ENCODE assay signal across 8 cellular contexts in the genomic region with DNA sequence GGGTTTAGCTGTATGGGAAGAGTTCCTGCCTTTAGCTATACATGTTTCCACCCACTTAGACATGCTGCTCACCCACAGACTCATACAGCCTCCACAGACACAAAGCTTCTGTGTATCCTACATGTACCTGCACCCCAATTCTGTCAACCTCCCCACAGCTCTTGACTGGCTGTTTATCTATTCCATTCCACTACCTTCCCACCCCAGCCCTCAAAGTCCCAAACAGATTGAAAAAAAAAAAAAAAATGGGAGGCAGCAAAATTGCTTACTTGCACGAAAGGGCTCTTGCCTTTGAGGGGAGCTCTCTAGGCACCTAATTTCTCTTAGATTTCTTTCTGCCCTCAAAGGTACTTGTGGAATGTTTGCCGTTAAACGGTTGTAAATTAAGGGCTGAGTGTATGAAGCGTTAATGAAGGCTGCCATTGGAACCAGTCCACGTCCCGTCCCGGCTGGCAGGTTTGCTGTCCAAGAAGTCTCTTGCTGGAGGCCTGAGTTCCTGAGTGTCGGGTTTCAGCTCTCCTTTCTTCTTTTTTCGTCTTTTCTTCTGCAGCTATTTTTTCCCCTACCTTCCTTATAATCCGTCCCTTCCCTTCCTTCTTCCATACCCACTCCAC. TPM values are rescaled to one million over a fixed set of nuclear protein-coding genes. Genes with fewer than 3 reads are reported as not detected.
DNase-seq lines count a peak whose midpoint lies in the region; ATAC-seq and TF ChIP-seq lines count a peak whose summit lies in the region.

No MANE protein-coding gene starts in this region.

- TF ChIP-seq EP300 in sigmoid colon (IDR thresholded peaks at IDR 0.05): no peak

- intact Hi-C loops in sigmoid colon (cut with DNase I): no loop called here

- H3K4me1 ChIP-seq in RWPE2 (ENCODE audit: insufficient read depth, poor library complexity, severe bottlenecking) (peaks cover 11% of the 10 kb centered on the region), cardiac muscle cell (ENCODE audit: low read depth) (peaks cover 32% of the 10 kb centered on the region), sigmoid colon (peaks cover 0 to 98% (median 90%) of the 10 kb centered on the region in 4 donors)

- no peak for TF ChIP-seq POLR2A in sigmoid colon (IDR thresholded peaks at IDR 0.05)

- peak overlapping the region; percentile 19 for H3K27ac ChIP-seq in RWPE2 (ENCODE audit: poor library complexity, severe bottlenecking)
- H3K27ac ChIP-seq in cardiac muscle cell: peak overlapping the region; percentile 87
- peak overlapping the region; percentile 67 to 83 (median 73) for H3K27ac ChIP-seq in sigmoid colon

- peak; percentile 51 for DNase-seq in GM04503 (ENCODE audit: low read depth)
- DNase-seq in RWPE2 (ENCODE audit: low spot score): no peak
- DNase-seq in cardiac muscle cell (ENCODE audit: low read depth in 1 of 2, low spot score in 1 of 2): peak; percentile 71 to 82
- DNase-seq in sigmoid colon: peak; percentile 79
- DNase-seq in OCI-M1 (lab: John Stamatoyannopoulos, UW): no peak
- DNase-seq in GM20000 (ENCODE audit: low spot score): no peak
- DNase-seq in stimulated activated CD4-positive, alpha-beta T cell treated with anti-CD3 and anti-CD28 coated beads, Interleukin-4, amount 100 ng/mL, for 4 hours: no peak

- TF ChIP-seq CTCF in RWPE2 (IDR thresholded peaks at IDR 0.05; ENCODE audit: poor library complexity, severe bottlenecking) (no peak), cardiac muscle cell (IDR thresholded peaks at IDR 0.05; ENCODE audit: low read depth, low read length) (peak; percentile 16), sigmoid colon (IDR thresholded peaks at IDR 0.05) (no peak), GM20000 (IDR thresholded peaks at IDR 0.05; ENCODE audit: extremely low read depth, missing control alignments) (no peak)

- H3K36me3 ChIP-seq in RWPE2 (ENCODE audit: low read depth): no peaks in the 10 kb centered on the region
- peaks cover 2% of the 10 kb centered on the region for H3K36me3 ChIP-seq in cardiac muscle cell
- peaks cover 0 to 4% (median 0%) of the 10 kb centered on the region in 4 donors for H3K36me3 ChIP-seq in sigmoid colon

- no peak overlapping the region for H3K4me3 ChIP-seq in RWPE2 (ENCODE audit: severe bottlenecking)
- H3K4me3 ChIP-seq in cardiac muscle cell: peak overlapping the region; percentile 10
- H3K4me3 ChIP-seq in sigmoid colon: peak overlapping the region in 1 of 4 donors; percentile 11

- H3K27me3 ChIP-seq in RWPE2 (ENCODE audit: insufficient read depth, poor library complexity, severe bottlenecking) (no peaks in the 10 kb centered on the region), cardiac muscle cell (no peaks in the 10 kb centered on the region), sigmoid colon (no peaks in the 10 kb centered on the region)

- no peaks in the 10 kb centered on the region for H3K9me3 ChIP-seq in RWPE2 (ENCODE audit: severe bottlenecking)
- no peaks in the 10 kb centered on the region for H3K9me3 ChIP-seq in cardiac muscle cell (ENCODE audit: low read depth)
- H3K9me3 ChIP-seq in sigmoid colon: no peaks in the 10 kb centered on the region

- 5 to 25% methylated on average over 10 of the region's 10 CpGs for WGBS in sigmoid colon, 2 donors

- ATAC-seq in RWPE2 (ENCODE audit: low read depth) (peak; percentile 21; the same call in 2 of the 3 replicates), GM19463 (IDR thresholded peaks at IDR 0.05; ENCODE audit: unreplicated experiment) (no peak)

RNA-seq across cellular contexts. Expression of gene PBX1, which starts 43.6 kb away (rescaled TPM):
- total RNA-seq in cardiac muscle cell: 147 and 182 TPM in 2 replicates
- 43.5 and 54.5 TPM in 2 replicates for polyA plus RNA-seq in cardiac muscle cell
- 100 to 1,000 TPM; 118 to 168 (median 161) TPM for total RNA-seq in sigmoid colon
- 10 to 100 TPM in 2 of 3 donors, 1 to 10 TPM in 1; 6.7 to 18.0 (median 11.4) TPM for polyA plus RNA-seq in sigmoid colon

Comparison
In these comparisons a context has a peak if more than half of its experiments do, and no peak if none do; other contexts are left out.
1. DNase-seq: peak in GM04503 (single experiment), cardiac muscle cell (2 of 2) and sigmoid colon (single experiment); none in RWPE2 (single experiment), OCI-M1 (single experiment), GM20000 (single experiment) and stimulated activated CD4-positive, alpha-beta T cell treated with anti-CD3 and anti-CD28 coated beads, Interleukin-4, amount 100 ng/mL, for 4 hours (0 of 2).
2. H3K27ac ChIP-seq: peak in every context shown above with its lines; median percentile 87 in cardiac muscle cell; 73 in sigmoid colon; 19 in RWPE2.